In the genomic region with DNA sequence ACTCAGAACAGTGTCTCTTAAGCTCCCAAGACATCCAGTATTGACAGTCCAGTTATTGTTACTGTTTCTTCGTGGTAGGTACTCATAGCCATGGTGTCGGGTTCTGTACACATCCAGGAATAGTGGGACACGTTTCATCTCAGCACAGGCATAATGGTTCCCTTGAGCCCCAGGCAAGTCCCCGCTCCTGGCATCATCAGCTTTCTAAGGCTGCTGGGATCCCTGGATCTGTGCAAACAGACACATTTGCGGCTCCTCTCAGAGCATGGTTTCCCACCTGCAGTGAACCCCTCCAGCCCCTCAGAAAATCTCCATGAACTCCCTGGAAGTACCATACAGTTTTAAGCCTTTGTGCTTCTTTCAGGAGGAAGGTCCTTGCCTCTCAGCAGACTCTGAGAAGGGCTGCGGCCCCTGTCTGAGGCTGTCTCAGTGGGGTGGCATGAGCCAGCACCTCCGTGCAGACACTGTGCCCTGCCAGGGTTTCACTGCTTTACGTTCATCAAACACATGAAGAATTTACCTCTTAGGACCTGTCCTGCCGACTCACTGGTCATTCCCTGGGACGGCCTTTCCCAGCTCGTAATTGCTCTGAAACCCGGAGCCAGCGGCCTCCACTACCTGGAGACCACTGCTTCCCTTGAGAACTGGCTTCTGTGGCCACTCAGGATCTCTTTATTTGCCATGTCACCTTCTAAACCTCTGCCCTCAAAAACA, we compare ENCODE assay signal across 27 cellular contexts.
A peak's percentile ranks its signal among the peaks of the same experiment; 100 is the strongest.
DNase-seq lines count a peak whose midpoint lies in the region; ATAC-seq and TF ChIP-seq lines count a peak whose summit lies in the region.
"Had no signal": no experiment of that assay in that cellular context is flagged by ENCODE, and none has a peak within 500 bp of the region (broad histone marks: within the 10 kb centered on the region; RNA-seq: fewer than 3 reads in every experiment).

No MANE protein-coding gene starts in this region.

- no peaks in the 10 kb centered on the region for H3K79me1 ChIP-seq in IMR-90 (ENCODE audit: low read depth in 1 of 2, low read length in 2 of 2)

- DNase-seq in IMR-90 (no peak), left lobe of liver (ENCODE audit: low spot score) (peak; percentile 21)
- peak; percentile 36 for DNase-seq in activated CD8-positive, alpha-beta memory T cell treated with anti-CD3 and anti-CD28 coated beads, Interleukin-2, amount 50 U/mL, for 48 hours
- peak; percentile 13 for DNase-seq in stimulated activated CD8-positive, alpha-beta memory T cell treated with anti-CD3 and anti-CD28 coated beads, Interleukin-4, amount 100 ng/mL, for 48 hours
- DNase-seq in activated CD4-positive, alpha-beta T cell treated with anti-CD3 and anti-CD28 coated beads for 4 hours, result no peak
- DNase-seq: activated CD4-positive, CD25-positive, alpha-beta regulatory T cell treated with anti-CD3 and anti-CD28 coated beads, Interleukin-2, amount 50 U/mL, for 72 hours; activated naive CD8-positive, alpha-beta T cell treated with anti-CD3 and anti-CD28 coated beads for 36 hours; cerebellar nuclear complex; DMS79; effector CD8-positive, alpha-beta T cell; esophagus squamous epithelium; GOT3; kidney glomerular epithelial cell; mesenchymal stem cell; NCI-H1105; NCI-H2029; NCI-H2227 treated with DMSO at 0.1 percent for 48 hours; NCI-H748 treated with DMSO at 0.1 percent for 48 hours; stimulated activated CD4-positive, alpha-beta T cell treated with anti-CD3 and anti-CD28 coated beads, Interleukin-1b, Interleukin-23, amount 100 ng/mL, for 48 hours; SW 1271 had no signal

- no peak overlapping the region for H3K9ac ChIP-seq in IMR-90 (ENCODE audit: low read depth, low read length)

- no peak overlapping the region for H3K14ac ChIP-seq in IMR-90 (replicated peaks; ENCODE audit: low read depth, low read length)

- no peak overlapping the region for H3K18ac ChIP-seq in IMR-90 (ENCODE audit: low read depth, low read length)

- POLR2A ChIA-PET in IMR-90 (lab: Charles Lee; ENCODE audit: unreplicated experiment), result no interaction called here

- no peak overlapping the region for H4K8ac ChIP-seq in IMR-90 (ENCODE audit: low read depth in 2 of 2, low read length in 2 of 2)

- no peaks in the 10 kb centered on the region for H3K27me3 ChIP-seq in IMR-90 (ENCODE audit: control insufficient read depth, insufficient read depth, low read length)
- H3K27me3 ChIP-seq: esophagus squamous epithelium, gastroesophageal sphincter had no signal

- no peak for TF ChIP-seq RAD21 in IMR-90 (IDR thresholded peaks at IDR 0.05; ENCODE audit: low read length)

- H4K20me1 ChIP-seq in IMR-90 (ENCODE audit: insufficient read depth, low read length), result no peaks in the 10 kb centered on the region

- peaks cover 9% of the 10 kb centered on the region; the same call in 1 of the 2 replicates for H3K4me1 ChIP-seq in IMR-90 (ENCODE audit: control insufficient read depth, insufficient read depth, low read length)
- H3K4me1 ChIP-seq: gastroesophageal sphincter had no signal

- no peak overlapping the region for H3K23ac ChIP-seq in IMR-90 (ENCODE audit: low read depth, low read length)

- 95% methylated on average over 11 of the region's 13 CpGs; no CpG with 5 or more reads in 1 of the 2 experiments for WGBS in IMR-90 (ENCODE audit: extremely low coverage in 2 of 2, insufficient read length in 1 of 2), 2 experiments

- H2AK5ac ChIP-seq in IMR-90 (ENCODE audit: low read depth, low read length), result no peak overlapping the region

- no peak overlapping the region for H2BK15ac ChIP-seq in IMR-90 (ENCODE audit: low read depth, low read length)

- H3K9me3 ChIP-seq in IMR-90 (ENCODE audit: control insufficient read depth, insufficient read depth, low read length), result no peaks in the 10 kb centered on the region
- H3K9me3 ChIP-seq: esophagus squamous epithelium, thoracic aorta had no signal

- H3K4me3 ChIP-seq in IMR-90 (ENCODE audit: insufficient read depth, low read depth, low read length), result no peak overlapping the region
- H3K4me3 ChIP-seq: esophagus squamous epithelium, gastroesophageal sphincter, thoracic aorta had no signal

- no peak overlapping the region for H2BK5ac ChIP-seq in IMR-90 (ENCODE audit: low read depth, low read length, poor library complexity, severe bottlenecking)

- no peak overlapping the region for H3K4ac ChIP-seq in IMR-90 (ENCODE audit: low read depth, low read length)

- in situ Hi-C loops in IMR-90 (cut with MboI; ENCODE audit: low sequenced_read_pairs), result no loop called here

- no peak overlapping the region for H2AFZ ChIP-seq in IMR-90 (replicated peaks; ENCODE audit: low read length, poor library complexity)

- no peak overlapping the region for H3K56ac ChIP-seq in IMR-90 (ENCODE audit: extremely low read depth, insufficient read depth, low read length)

- TF ChIP-seq POLR2A in IMR-90 (IDR thresholded peaks at IDR 0.05; ENCODE audit: low read depth, low read length), result no peak

- BruUV-seq in IMR-90 (replicated peaks; lab: Mats Ljungman, UMichigan), result no TSS peak

- CTCF ChIA-PET in IMR-90 (lab: Yijun Ruan, JAX), result no interaction called here

- ATAC-seq in IMR-90 (ENCODE audit: low read depth) (no peak), left lobe of liver (no peak), HG02840 (IDR thresholded peaks at IDR 0.05; ENCODE audit: low FRiP score, unreplicated experiment) (no peak), GM21737 (IDR thresholded peaks at IDR 0.05; ENCODE audit: unreplicated experiment) (no peak), GM18520 (IDR thresholded peaks at IDR 0.05; ENCODE audit: unreplicated experiment) (no peak)
- ATAC-seq: gastroesophageal sphincter; naive thymus-derived CD8-positive, alpha-beta T cell; stimulated activated effector memory CD8-positive, alpha-beta T cell treated with anti-CD3 and anti-CD28 coated beads, Interleukin-12 subunit alpha, Interleukin-12 subunit beta, amount 100 ng/mL, for 72 hours had no signal

- H2BK20ac ChIP-seq in IMR-90 (ENCODE audit: low read depth, low read length), result 0 out of 2 replicates have a peak overlapping the region, but pooled peaks have one; percentile 16

- peaks cover 16% of the 10 kb centered on the region; the same call in 1 of the 2 replicates for H3K36me3 ChIP-seq in IMR-90 (ENCODE audit: control insufficient read depth, insufficient read depth, low read length)

- dilution Hi-C loops in IMR-90 (cut with HindIII; ENCODE audit: low sequenced_read_pairs, unreplicated experiment), result no loop called here

- no peak overlapping the region for H4K91ac ChIP-seq in IMR-90 (ENCODE audit: insufficient read depth, low read depth, low read length)

- no peak overlapping the region for H2BK120ac ChIP-seq in IMR-90 (ENCODE audit: low read depth, low read length)

- no peak overlapping the region for H2AK9ac ChIP-seq in IMR-90 (replicated peaks; ENCODE audit: low read depth, low read length, poor library complexity)

- intact Hi-C loops in IMR-90 (cut with micrococcal nuclease), result no loop called here

- H3K27ac ChIP-seq in IMR-90 (ENCODE audit: insufficient read depth, low read length), result no peak overlapping the region; the same call in 1 of the 2 replicates
- H3K27ac ChIP-seq: thoracic aorta had no signal

- no peak overlapping the region for H3K4me2 ChIP-seq in IMR-90 (ENCODE audit: low read depth, low read length)

- no peak overlapping the region for H4K5ac ChIP-seq in IMR-90 (ENCODE audit: low read depth, low read length)

- no peak for TF ChIP-seq CTCF in IMR-90 (conservative IDR thresholded peaks at IDR 0.05; ENCODE audit: low read depth, low read length)

- H3K9me1 ChIP-seq in IMR-90 (ENCODE audit: insufficient read depth, low read length), result no peaks in the 10 kb centered on the region; the same call in 1 of the 2 replicates

TF ChIP-seq in IMR-90, 13 proteins besides CTCF, POLR2A, EP300 and RAD21:
- TF ChIP-seq SMC3 (IDR thresholded peaks at IDR 0.05; ENCODE audit: low read depth, low read length) (no peak), BHLHE40 (IDR thresholded peaks at IDR 0.05; ENCODE audit: low read depth, low read length) (no peak), MXI1 (IDR thresholded peaks at IDR 0.05; ENCODE audit: borderline replicate concordance, low read depth, low read length) (no peak), FOS (IDR thresholded peaks at IDR 0.05; ENCODE audit: low read depth, low read length) (no peak), RCOR1 (IDR thresholded peaks at IDR 0.05; ENCODE audit: insufficient replicate concordance, low read length) (no peak), CEBPB (IDR thresholded peaks at IDR 0.05; ENCODE audit: low read depth, low read length) (no peak), USF2 (IDR thresholded peaks at IDR 0.05; ENCODE audit: low read depth, low read length) (no peak), NFE2L2 (IDR thresholded peaks at IDR 0.05; ENCODE audit: low read depth, low read length) (no peak), MAFK (IDR thresholded peaks at IDR 0.05; ENCODE audit: low read depth, low read length) (no peak)
- TF ChIP-seq, protein P1, sequence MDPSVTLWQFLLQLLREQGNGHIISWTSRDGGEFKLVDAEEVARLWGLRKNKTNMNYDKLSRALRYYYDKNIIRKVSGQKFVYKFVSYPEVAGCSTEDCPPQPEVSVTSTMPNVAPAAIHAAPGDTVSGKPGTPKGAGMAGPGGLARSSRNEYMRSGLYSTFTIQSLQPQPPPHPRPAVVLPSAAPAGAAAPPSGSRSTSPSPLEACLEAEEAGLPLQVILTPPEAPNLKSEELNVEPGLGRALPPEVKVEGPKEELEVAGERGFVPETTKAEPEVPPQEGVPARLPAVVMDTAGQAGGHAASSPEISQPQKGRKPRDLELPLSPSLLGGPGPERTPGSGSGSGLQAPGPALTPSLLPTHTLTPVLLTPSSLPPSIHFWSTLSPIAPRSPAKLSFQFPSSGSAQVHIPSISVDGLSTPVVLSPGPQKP (IDR thresholded peaks at IDR 0.05; ENCODE audit: borderline replicate concordance, low read depth, low read length), result no peak

Comparison
In these comparisons a context has a peak if more than half of its experiments do, and no peak if none do; other contexts are left out.
1. DNase-seq: peak in activated CD8-positive, alpha-beta memory T cell treated with anti-CD3 and anti-CD28 coated beads, Interleukin-2, amount 50 U/mL, for 48 hours (single experiment), left lobe of liver (single experiment) and stimulated activated CD8-positive, alpha-beta memory T cell treated with anti-CD3 and anti-CD28 coated beads, Interleukin-4, amount 100 ng/mL, for 48 hours (single experiment); none in IMR-90 (single experiment) and activated CD4-positive, alpha-beta T cell treated with anti-CD3 and anti-CD28 coated beads for 4 hours (0 of 2).